17 cellular contexts compared by ENCODE assay signal in the genomic region with DNA sequence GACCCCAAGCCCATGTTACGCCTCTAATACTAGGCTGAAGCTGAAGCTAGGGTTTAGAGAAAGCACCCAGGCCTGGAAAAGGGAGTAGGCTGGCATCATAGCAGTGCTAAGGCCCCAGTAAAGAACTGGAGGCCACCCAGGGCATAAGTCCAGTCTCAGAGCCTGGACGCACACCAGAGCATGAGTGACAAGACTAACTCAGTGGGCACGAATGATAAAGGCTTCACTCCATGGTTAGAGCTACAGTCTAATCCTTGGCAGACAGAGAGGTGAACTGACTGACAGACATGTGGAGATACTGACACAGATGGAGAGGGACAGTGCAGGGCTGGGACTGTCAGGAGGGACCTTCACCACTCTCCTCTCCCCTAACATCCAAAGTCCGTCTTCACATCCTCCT.
A peak's percentile ranks its signal among the peaks of the same experiment; 100 is the strongest.
DNase-seq lines count a peak whose midpoint lies in the region; ATAC-seq, FAIRE-seq and TF ChIP-seq lines count a peak whose summit lies in the region.
"Had no signal": no experiment of that assay in that cellular context is flagged by ENCODE, and none has a peak within 500 bp of the region (broad histone marks: within the 10 kb centered on the region; RNA-seq: fewer than 3 reads in every experiment).

No MANE protein-coding gene starts in this region.

- no peaks in the 10 kb centered on the region for H4K20me1 ChIP-seq in GM12878 (ENCODE audit: control insufficient read depth, insufficient read depth)

- DNase-seq in GM12891 (ENCODE audit: insufficient read length, low spot score) (no peak), GM12878 (ENCODE audit: low read depth, low spot score) (no peak), left cardiac atrium (no peak), right cardiac atrium (peak in 2 of 3 donors; percentile 52 to 64), NCI-H1048 (lab: John Stamatoyannopoulos, UW) (no peak), islet precursor cell (no peak), suprapubic skin (ENCODE audit: low spot score in 2 of 2) (no peak)
- DNase-seq: AML-193; CD4-positive, alpha-beta memory T cell; DMS153; DMS79; GDM1; GOT3; H9; IMR-90 had no signal

- FAIRE-seq in GM12891 (lab: Jason Lieb, UNC) (peak; percentile 76), GM12878 (lab: Jason Lieb, UNC) (no peak)
- FAIRE-seq: A204.1, HTR-8/SVneo had no signal

- no peak for TF ChIP-seq POLR2A in GM12891 (IDR thresholded peaks at IDR 0.05; ENCODE audit: low read depth, low read length)
- no peak for TF ChIP-seq POLR2A in GM12878 (IDR thresholded peaks at IDR 0.05; ENCODE audit: low read depth, low read length)
- TF ChIP-seq POLR2A in suprapubic skin (IDR thresholded peaks at IDR 0.05): no peak

- RAD21 ChIA-PET in GM12878 (lab: Charles Lee; ENCODE audit: unreplicated experiment): interaction anchor here (0.9 kb wide), 1 partner anchor 154 kb away, joined by 3 read pairs; no protein-coding TSS in a partner anchor

- H3K36me3 ChIP-seq in GM12878 (ENCODE audit: control insufficient read depth in 2 of 2, insufficient read depth in 2 of 2, low read length in 1 of 2) (no peaks in the 10 kb centered on the region), suprapubic skin (no peaks in the 10 kb centered on the region)

- TF ChIP-seq EP300 in GM12878 (IDR thresholded peaks at IDR 0.05; ENCODE audit: borderline replicate concordance in 1 of 2, control insufficient read depth in 1 of 2, low read depth in 2 of 2, low read length in 2 of 2) (no peak), suprapubic skin (IDR thresholded peaks at IDR 0.05) (no peak)

- TF ChIP-seq CTCF in GM12878 (IDR thresholded peaks at IDR 0.05 in 2 of 3, conservative IDR thresholded peaks at IDR 0.05 in 1 of 3; ENCODE audit: control insufficient read depth in 2 of 3, extremely low read depth in 1 of 3, insufficient read depth in 1 of 3, low read depth in 3 of 3, low read length in 3 of 3): no peak
- TF ChIP-seq CTCF in suprapubic skin (IDR thresholded peaks at IDR 0.05): no peak

- TF ChIP-seq RAD21 in GM12878 (IDR thresholded peaks at IDR 0.05; ENCODE audit: insufficient read depth, low read depth, low read length): no peak

- CTCF ChIA-PET in GM12878 (lab: Yijun Ruan, JAX): interaction anchor here (1.7 kb wide), 1 partner anchor 291 kb away, joined by 5 read pairs; no protein-coding TSS in a partner anchor

- SMC1A ChIA-PET in GM12878 (lab: Charles Lee; ENCODE audit: uncharacterized antibody, unreplicated experiment): interaction anchor here (1.2 to 2.2 kb wide), 2 partner anchors 11 to 13 kb away, joined by 3 to 6 read pairs; no protein-coding TSS in a partner anchor

- H3K4me1 ChIP-seq in GM12878 (ENCODE audit: control insufficient read depth, insufficient read depth, low read length) (peaks cover 27% of the 10 kb centered on the region), right cardiac atrium (ENCODE audit: control insufficient read depth, insufficient read depth, low read length) (peaks cover 3% of the 10 kb centered on the region), suprapubic skin (peaks cover 7% of the 10 kb centered on the region)

- H3K79me2 ChIP-seq in GM12878 (ENCODE audit: control insufficient read depth, insufficient read depth, low read length): no peaks in the 10 kb centered on the region

- no peaks in the 10 kb centered on the region for H3K27me3 ChIP-seq in GM12878 (replicated peaks in 1 of 2; ENCODE audit: control insufficient read depth in 2 of 2, insufficient read depth in 2 of 2, low read length in 1 of 2)
- no peaks in the 10 kb centered on the region for H3K27me3 ChIP-seq in right cardiac atrium (ENCODE audit: control insufficient read depth, insufficient read depth)
- H3K27me3 ChIP-seq in suprapubic skin: no peaks in the 10 kb centered on the region

- peak overlapping the region; percentile 45; the same call in 1 of the 2 replicates for H3K27ac ChIP-seq in GM12878 (ENCODE audit: control insufficient read depth, insufficient read depth)
- peak overlapping the region; percentile 50 for H3K27ac ChIP-seq in right cardiac atrium (ENCODE audit: low read length)
- no peak overlapping the region for H3K27ac ChIP-seq in suprapubic skin

- H3K4me3 ChIP-seq in GM12878 (no peak overlapping the region), right cardiac atrium (ENCODE audit: low read length) (no peak overlapping the region), suprapubic skin (no peak overlapping the region)

- H2AFZ ChIP-seq in GM12878 (ENCODE audit: control insufficient read depth, low read depth, low read length): no peak overlapping the region; the same call in 1 of the 2 replicates

- 65% methylated on average over 4 of the region's 4 CpGs for WGBS in GM12878 (ENCODE audit: insufficient coverage, insufficient replicate concordance, low lambda C conversion rate, missing lambda C conversion rate)
- WGBS in right cardiac atrium: 76% methylated on average over 4 of the region's 4 CpGs
- 91% methylated on average over 4 of the region's 4 CpGs for WGBS in suprapubic skin

- H3K9me3 ChIP-seq in GM12878 (replicated peaks; ENCODE audit: control insufficient read depth, insufficient read depth, low read length) (no peaks in the 10 kb centered on the region), right cardiac atrium (ENCODE audit: control insufficient read depth, low read length) (no peaks in the 10 kb centered on the region), suprapubic skin (no peaks in the 10 kb centered on the region)

- POLR2A ChIA-PET in GM12878 (lab: Charles Lee): interaction anchor here (0.6 kb wide), 1 partner anchor 17 kb away, joined by 4 read pairs; no protein-coding TSS in a partner anchor

- no TSS peak for BruUV-seq in GM12878 (replicated peaks; lab: Mats Ljungman, UMichigan)

- in situ Hi-C loops in GM12878 (cut with MboI): no loop called here

- no peak overlapping the region for H3K9ac ChIP-seq in GM12878 (ENCODE audit: control insufficient read depth, insufficient read depth, low read length)

- intact Hi-C loops in GM12878 (cut with micrococcal nuclease; ENCODE audit: unreplicated experiment) (no loop called here), left cardiac atrium (cut with DNase I) (no loop called here), right cardiac atrium (cut with DNase I) (no loop called here)

- ATAC-seq in GM12878 (no peak), left cardiac atrium (peak; percentile 78 to 84), right cardiac atrium (peak; percentile 57 to 81)

- no peak overlapping the region for H3K4me2 ChIP-seq in GM12878 (ENCODE audit: control insufficient read depth, insufficient read depth)

TF ChIP-seq in GM12891, 5 proteins besides CTCF, POLR2A, EP300 and RAD21:
- no peak for TF ChIP-seq SPI1 (IDR thresholded peaks at IDR 0.05; ENCODE audit: low read depth, low read length)
- TF ChIP-seq POLR2AphosphoS5 (IDR thresholded peaks at IDR 0.05; ENCODE audit: low read depth, low read length): no peak
- TF ChIP-seq POU2F2 (IDR thresholded peaks at IDR 0.05; ENCODE audit: low read depth, low read length): no peak
- TF ChIP-seq PAX5 (IDR thresholded peaks at IDR 0.05; ENCODE audit: insufficient read depth, low read length, severe bottlenecking): no peak
- no peak for TF ChIP-seq TAF1 (IDR thresholded peaks at IDR 0.05; ENCODE audit: low read depth, low read length)

TF ChIP-seq in GM12878, 131 proteins besides CTCF, POLR2A, EP300 and RAD21:
- TF ChIP-seq MEF2A (IDR thresholded peaks at IDR 0.05; ENCODE audit: insufficient read depth, low read depth, low read length) (no peak), NRF1 (conservative IDR thresholded peaks at IDR 0.05; ENCODE audit: low read depth, low read length) (no peak), ZNF622 (IDR thresholded peaks at IDR 0.05) (no peak), JUND (IDR thresholded peaks at IDR 0.05; ENCODE audit: low read depth, low read length) (no peak), BCL11A (IDR thresholded peaks at IDR 0.05; ENCODE audit: low read depth, low read length) (no peak), SMC3 (IDR thresholded peaks at IDR 0.05; ENCODE audit: borderline replicate concordance, low read length) (no peak), POLR2AphosphoS2 (IDR thresholded peaks at IDR 0.05; ENCODE audit: low read depth, low read length) (no peak), RELA (IDR thresholded peaks at IDR 0.05; ENCODE audit: borderline replicate concordance, partially characterized antibody) (no peak)
- TF ChIP-seq, protein P1, sequence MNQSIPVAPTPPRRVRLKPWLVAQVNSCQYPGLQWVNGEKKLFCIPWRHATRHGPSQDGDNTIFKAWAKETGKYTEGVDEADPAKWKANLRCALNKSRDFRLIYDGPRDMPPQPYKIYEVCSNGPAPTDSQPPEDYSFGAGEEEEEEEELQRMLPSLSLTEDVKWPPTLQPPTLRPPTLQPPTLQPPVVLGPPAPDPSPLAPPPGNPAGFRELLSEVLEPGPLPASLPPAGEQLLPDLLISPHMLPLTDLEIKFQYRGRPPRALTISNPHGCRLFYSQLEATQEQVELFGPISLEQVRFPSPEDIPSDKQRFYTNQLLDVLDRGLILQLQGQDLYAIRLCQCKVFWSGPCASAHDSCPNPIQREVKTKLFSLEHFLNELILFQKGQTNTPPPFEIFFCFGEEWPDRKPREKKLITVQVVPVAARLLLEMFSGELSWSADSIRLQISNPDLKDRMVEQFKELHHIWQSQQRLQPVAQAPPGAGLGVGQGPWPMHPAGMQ (IDR thresholded peaks at IDR 0.05; ENCODE audit: borderline replicate concordance): no peak
- TF ChIP-seq, protein P2, sequence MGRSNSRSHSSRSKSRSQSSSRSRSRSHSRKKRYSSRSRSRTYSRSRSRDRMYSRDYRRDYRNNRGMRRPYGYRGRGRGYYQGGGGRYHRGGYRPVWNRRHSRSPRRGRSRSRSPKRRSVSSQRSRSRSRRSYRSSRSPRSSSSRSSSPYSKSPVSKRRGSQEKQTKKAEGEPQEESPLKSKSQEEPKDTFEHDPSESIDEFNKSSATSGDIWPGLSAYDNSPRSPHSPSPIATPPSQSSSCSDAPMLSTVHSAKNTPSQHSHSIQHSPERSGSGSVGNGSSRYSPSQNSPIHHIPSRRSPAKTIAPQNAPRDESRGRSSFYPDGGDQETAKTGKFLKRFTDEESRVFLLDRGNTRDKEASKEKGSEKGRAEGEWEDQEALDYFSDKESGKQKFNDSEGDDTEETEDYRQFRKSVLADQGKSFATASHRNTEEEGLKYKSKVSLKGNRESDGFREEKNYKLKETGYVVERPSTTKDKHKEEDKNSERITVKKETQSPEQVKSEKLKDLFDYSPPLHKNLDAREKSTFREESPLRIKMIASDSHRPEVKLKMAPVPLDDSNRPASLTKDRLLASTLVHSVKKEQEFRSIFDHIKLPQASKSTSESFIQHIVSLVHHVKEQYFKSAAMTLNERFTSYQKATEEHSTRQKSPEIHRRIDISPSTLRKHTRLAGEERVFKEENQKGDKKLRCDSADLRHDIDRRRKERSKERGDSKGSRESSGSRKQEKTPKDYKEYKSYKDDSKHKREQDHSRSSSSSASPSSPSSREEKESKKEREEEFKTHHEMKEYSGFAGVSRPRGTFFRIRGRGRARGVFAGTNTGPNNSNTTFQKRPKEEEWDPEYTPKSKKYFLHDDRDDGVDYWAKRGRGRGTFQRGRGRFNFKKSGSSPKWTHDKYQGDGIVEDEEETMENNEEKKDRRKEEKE (IDR thresholded peaks at IDR 0.05): no peak
- TF ChIP-seq, protein P3, sequence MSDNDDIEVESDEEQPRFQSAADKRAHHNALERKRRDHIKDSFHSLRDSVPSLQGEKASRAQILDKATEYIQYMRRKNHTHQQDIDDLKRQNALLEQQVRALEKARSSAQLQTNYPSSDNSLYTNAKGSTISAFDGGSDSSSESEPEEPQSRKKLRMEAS (IDR thresholded peaks at IDR 0.05; ENCODE audit: low read depth, low read length): no peak

Comparison
In these comparisons a context has a peak if more than half of its experiments do, and no peak if none do; other contexts are left out.
1. DNase-seq: peak in right cardiac atrium (2 of 3); none in GM12891 (single experiment), GM12878 (single experiment), left cardiac atrium (single experiment), NCI-H1048 (single experiment), islet precursor cell (single experiment) and suprapubic skin (0 of 2).